Comparison of ENCODE assay signal across 13 cellular contexts in genomic region chr3:66971245-66971644, GRCh38. TPM values are rescaled to one million over a fixed set of nuclear protein-coding genes. Genes with fewer than 3 reads are reported as not detected.
DNase-seq lines count a peak whose midpoint lies in the region; ATAC-seq and TF ChIP-seq lines count a peak whose summit lies in the region.
"Had no signal": no experiment of that assay in that cellular context is flagged by ENCODE, and none has a peak within 500 bp of the region (broad histone marks: within the 10 kb centered on the region; RNA-seq: fewer than 3 reads in every experiment).

No MANE protein-coding gene starts in this region.

- no peaks in the 10 kb centered on the region for H3K36me3 Mint-ChIP-seq in activated CD4-positive, alpha-beta T cell treated with anti-CD3 and anti-CD28 coated beads, Interleukin-2, amount 10 ng/mL, durations not matched to agents 7 days and 5 days (ENCODE audit: low read depth)
- H3K36me3 Mint-ChIP-seq in activated naive CD8-positive, alpha-beta T cell treated with anti-CD3 and anti-CD28 coated beads for 36 hours = no peaks in the 10 kb centered on the region
- H3K36me3 Mint-ChIP-seq: stimulated activated naive B cell treated with anti-CD40 and anti-IgM and Interleukin-4, amounts not matched to agents 10 μg/mL and 1 μg/mL and 100 μg/mL, for 72 hours had no signal

- no peak for DNase-seq in activated CD4-positive, alpha-beta T cell treated with anti-CD3 and anti-CD28 coated beads, Interleukin-2, amount 10 ng/mL, durations not matched to agents 7 days and 5 days
- no peak for DNase-seq in activated CD4-positive, alpha-beta T cell treated with anti-CD3 and anti-CD28 coated beads, Interleukin-2, amount 50 U/mL, for 4 hours
- no peak for DNase-seq in activated naive CD8-positive, alpha-beta T cell treated with anti-CD3 and anti-CD28 coated beads for 36 hours
- DNase-seq in DMS114 treated with DMSO at 0.1 percent for 48 hours (lab: John Stamatoyannopoulos, UW; ENCODE audit: unreplicated experiment) = no peak
- DNase-seq in DMS153 treated with DMSO at 0.1 percent for 48 hours (lab: John Stamatoyannopoulos, UW; ENCODE audit: unreplicated experiment) = no peak

- POLR2A ChIA-PET in activated CD4-positive, alpha-beta T cell treated with anti-CD3 and anti-CD28 coated beads, Interleukin-2, amount 10 ng/mL, durations not matched to agents 7 days and 5 days (lab: Charles Lee) = no interaction called here

- H3K4me1 Mint-ChIP-seq in activated CD4-positive, alpha-beta T cell treated with anti-CD3 and anti-CD28 coated beads, Interleukin-2, amount 10 ng/mL, durations not matched to agents 7 days and 5 days = peaks cover 16% of the 10 kb centered on the region
- H3K4me1 Mint-ChIP-seq in activated naive CD8-positive, alpha-beta T cell treated with anti-CD3 and anti-CD28 coated beads for 36 hours = peaks cover 16% of the 10 kb centered on the region

- H4K20me1 ChIP-seq in KMS-11 (ENCODE audit: insufficient read depth) = no peaks in the 10 kb centered on the region

- H3K27ac Mint-ChIP-seq in activated CD4-positive, alpha-beta T cell treated with anti-CD3 and anti-CD28 coated beads, Interleukin-2, amount 10 ng/mL, durations not matched to agents 7 days and 5 days = peak overlapping the region; percentile 77
- H3K27ac Mint-ChIP-seq in activated naive CD8-positive, alpha-beta T cell treated with anti-CD3 and anti-CD28 coated beads for 36 hours = peak overlapping the region; percentile 82

- H3K27ac ChIP-seq in KMS-11 = no peak overlapping the region
- H3K27ac ChIP-seq: A549, left lung, upper lobe of right lung had no signal

- no peak overlapping the region for H3K9ac ChIP-seq in KMS-11
- H3K9ac ChIP-seq: SK-N-SH had no signal

- CTCF ChIA-PET in activated CD4-positive, alpha-beta T cell treated with anti-CD3 and anti-CD28 coated beads, Interleukin-2, amount 10 ng/mL, durations not matched to agents 7 days and 5 days (lab: Charles Lee) = interaction anchor here (0.7 to 1.8 kb wide), 5 partner anchors 14 to 142 kb away, joined by 3 to 14 read pairs (median 5); no protein-coding TSS in a partner anchor

- no peaks in the 10 kb centered on the region for H3K27me3 ChIP-seq in KMS-11 (ENCODE audit: insufficient read depth, low read depth)
- no peaks in the 10 kb centered on the region for H3K27me3 ChIP-seq in neuron (ENCODE audit: insufficient read depth, low read length)
- H3K27me3 ChIP-seq: upper lobe of right lung had no signal

- H3K4me3 ChIP-seq in KMS-11 (IDR thresholded peaks at IDR 0.05; ENCODE audit: insufficient read depth, low read depth, low read length) = no peak overlapping the region
- H3K4me3 ChIP-seq in neuron (ENCODE audit: low read length) = no peak overlapping the region

- TF ChIP-seq CTCF in KMS-11 (conservative IDR thresholded peaks at IDR 0.05; ENCODE audit: low read depth, low read length) = no peak

- H3K4me1 ChIP-seq in KMS-11 (ENCODE audit: low read depth, poor library complexity, severe bottlenecking) (peaks cover 11% of the 10 kb centered on the region), neuron (ENCODE audit: insufficient read depth, low read length) (peaks cover 29% of the 10 kb centered on the region)
- H3K4me1 ChIP-seq: A549 had no signal

- peak overlapping the region; percentile 37; the same call in 1 of the 2 replicates for H3K4me2 ChIP-seq in KMS-11

- H3K79me2 ChIP-seq in KMS-11 (ENCODE audit: insufficient read depth, low read depth) = no peaks in the 10 kb centered on the region

- no peaks in the 10 kb centered on the region for H3K9me3 ChIP-seq in neuron (ENCODE audit: low read length)
- H3K9me3 ChIP-seq: A549, left lung, SK-N-SH, upper lobe of right lung had no signal

- no peak for ATAC-seq in HG03159 (IDR thresholded peaks at IDR 0.05; ENCODE audit: unreplicated experiment)

- H2AFZ ChIP-seq in KMS-11 (ENCODE audit: low read depth) = peak overlapping the region; percentile 86; the same call in 1 of the 2 replicates
- peak overlapping the region; percentile 66 for H2AFZ ChIP-seq in neuron (ENCODE audit: low read depth, low read length)

- H3K36me3 ChIP-seq in KMS-11 (ENCODE audit: insufficient read depth) (no peaks in the 10 kb centered on the region), neuron (ENCODE audit: insufficient read depth, low read length) (no peaks in the 10 kb centered on the region)
- H3K36me3 ChIP-seq: left lung, upper lobe of right lung had no signal

- peak overlapping the region; percentile 70 for H3K4me3 Mint-ChIP-seq in activated CD4-positive, alpha-beta T cell treated with anti-CD3 and anti-CD28 coated beads, Interleukin-2, amount 10 ng/mL, durations not matched to agents 7 days and 5 days
- H3K4me3 Mint-ChIP-seq in activated naive CD8-positive, alpha-beta T cell treated with anti-CD3 and anti-CD28 coated beads for 36 hours = no peak overlapping the region

- H3K9me3 Mint-ChIP-seq in activated CD4-positive, alpha-beta T cell treated with anti-CD3 and anti-CD28 coated beads, Interleukin-2, amount 10 ng/mL, durations not matched to agents 7 days and 5 days = no peaks in the 10 kb centered on the region
- H3K9me3 Mint-ChIP-seq in activated naive CD8-positive, alpha-beta T cell treated with anti-CD3 and anti-CD28 coated beads for 36 hours = no peaks in the 10 kb centered on the region
- H3K9me3 Mint-ChIP-seq: stimulated activated naive B cell treated with anti-CD40 and anti-IgM and Interleukin-4, amounts not matched to agents 10 μg/mL and 1 μg/mL and 100 μg/mL, for 72 hours had no signal

- H3K27me3 Mint-ChIP-seq in activated CD4-positive, alpha-beta T cell treated with anti-CD3 and anti-CD28 coated beads, Interleukin-2, amount 10 ng/mL, durations not matched to agents 7 days and 5 days = peaks cover 6% of the 10 kb centered on the region
- no peaks in the 10 kb centered on the region for H3K27me3 Mint-ChIP-seq in activated naive CD8-positive, alpha-beta T cell treated with anti-CD3 and anti-CD28 coated beads for 36 hours
- H3K27me3 Mint-ChIP-seq: stimulated activated naive B cell treated with anti-CD40 and anti-IgM and Interleukin-4, amounts not matched to agents 10 μg/mL and 1 μg/mL and 100 μg/mL, for 72 hours had no signal

RNA-seq across cellular contexts. Expression of gene KBTBD8, which starts 26.9 kb away (rescaled TPM):
- total RNA-seq in activated CD4-positive, alpha-beta T cell treated with anti-CD3 and anti-CD28 coated beads, Interleukin-2, amount 10 ng/mL, durations not matched to agents 7 days and 5 days = 1 to 10 TPM; 8.3 TPM
- 10 to 100 TPM; 28.5 to 30.6 TPM for total RNA-seq in activated naive CD8-positive, alpha-beta T cell treated with anti-CD3 and anti-CD28 coated beads for 36 hours
